Comparison of ENCODE assay signal across 27 cellular contexts in genomic region chr7:45151131-45151684, GRCh38. TPM values are rescaled to one million over a fixed set of nuclear protein-coding genes. Genes with fewer than 3 reads are reported as not detected.
DNase-seq lines count a peak whose midpoint lies in the region; TF ChIP-seq lines count a peak whose summit lies in the region.
"Had no signal": no experiment of that assay in that cellular context is flagged by ENCODE, and none has a peak within 500 bp of the region (broad histone marks: within the 10 kb centered on the region; RNA-seq: fewer than 3 reads in every experiment).

No MANE protein-coding gene starts in this region.

- peaks cover 0 to 10% (median 7%) of the 10 kb centered on the region in 6 donors for H3K4me1 ChIP-seq in spleen
- H3K4me1 ChIP-seq: Caco-2 had no signal

- intact Hi-C loops in CD14-positive monocyte (cut with micrococcal nuclease) (loop anchor here (10.0 kb wide), 1 partner anchor 704 kb away; no protein-coding TSS in a partner anchor), spleen (cut with DNase I; ENCODE audit: low total_unique reads) (loop anchor here (10.0 kb wide), 1 partner anchor 704 kb away; no protein-coding TSS in a partner anchor)

- 66 to 79% (median 73%) methylated on average over 9 of the region's 9 CpGs for WGBS in spleen, 5 donors

- no peaks in the 10 kb centered on the region for H3K9me3 Mint-ChIP-seq in CD14-positive monocyte
- H3K9me3 Mint-ChIP-seq: CD8-positive, alpha-beta T cell; IgD-negative memory B cell had no signal

- H3K27me3 Mint-ChIP-seq in CD14-positive monocyte (ENCODE audit: low read depth in 3 of 3), result peaks cover 5 to 16% (median 10%) of the 10 kb centered on the region in 3 donors

- H3K27me3 ChIP-seq in spleen (replicated peaks in 1 of 7), result peaks cover 0 to 35% (median 0%) of the 10 kb centered on the region in 7 donors

- DNase-seq in CD14-positive monocyte (ENCODE audit: low spot score) (peak; percentile 21), D341Med (ENCODE audit: low spot score) (peak; percentile 21), coronary artery (ENCODE audit: low spot score) (peak; percentile 59), spleen (peak; percentile 56), NOMO-1 (lab: John Stamatoyannopoulos, UW; ENCODE audit: unreplicated experiment in 2 of 2) (no peak), putamen (ENCODE audit: low spot score) (no peak)
- DNase-seq in stimulated activated CD4-positive, alpha-beta T cell treated with anti-CD3 and anti-CD28 coated beads, Interleukin-2, amount 100 ng/mL, for 48 hours, result no peak
- DNase-seq: C1 segment of cervical spinal cord; CD8-positive, alpha-beta T cell; DMS 273 treated with DMSO at 0.1 percent for 48 hours; DMS79; EL; GDM1; GOT3; HCEC 1CT; MM.1S; NCI-H2029; NCI-H446 treated with DMSO at 0.1 percent for 48 hours; NCI-H526; SIG-M5 had no signal

- H3K4me1 Mint-ChIP-seq in CD14-positive monocyte, result peaks cover 2% of the 10 kb centered on the region

- no peaks in the 10 kb centered on the region for H3K36me3 ChIP-seq in spleen

- TF ChIP-seq CTCF in CD14-positive monocyte (IDR thresholded peaks at IDR 0.05) (no peak), coronary artery (IDR thresholded peaks at IDR 0.05) (no peak), spleen (IDR thresholded peaks at IDR 0.05 in 8 of 11, conservative IDR thresholded peaks at IDR 0.05 in 3 of 11) (no peak)

- no peak overlapping the region for H3K27ac Mint-ChIP-seq in CD14-positive monocyte
- H3K27ac Mint-ChIP-seq: CD8-positive, alpha-beta T cell; IgD-negative memory B cell had no signal

- no peaks in the 10 kb centered on the region for H3K36me3 Mint-ChIP-seq in CD14-positive monocyte
- H3K36me3 Mint-ChIP-seq: CD8-positive, alpha-beta T cell had no signal

- H3K27ac ChIP-seq in coronary artery (no peak overlapping the region), spleen (no peak overlapping the region)
- H3K27ac ChIP-seq: KMS-11, SK-N-MC had no signal

- no peaks in the 10 kb centered on the region for H3K9me3 ChIP-seq in spleen
- H3K9me3 ChIP-seq: Caco-2 had no signal

- H3K4me3 ChIP-seq in coronary artery, result no peak overlapping the region
- no peak overlapping the region for H3K4me3 ChIP-seq in spleen
- H3K4me3 ChIP-seq: GM12878, SK-N-MC had no signal

- no peak for TF ChIP-seq POLR2A in spleen (IDR thresholded peaks at IDR 0.05)

- H3K4me3 Mint-ChIP-seq in CD14-positive monocyte, result no peak overlapping the region
- H3K4me3 Mint-ChIP-seq: CD8-positive, alpha-beta T cell; IgD-negative memory B cell had no signal

RNA-seq across cellular contexts. Expression of gene RAMP3, which starts 6.4 kb away (rescaled TPM):
- polyA plus RNA-seq in CD14-positive monocyte (not detected), spleen (10 to 100 TPM; 14.2 to 21.6 (median 18.9) TPM)
- total RNA-seq in spleen, result 10 to 100 TPM in 5 of 7 donors, 1 to 10 TPM in 2; 6.3 to 27.8 (median 11.8) TPM
- total RNA-seq: A673; Caco-2; CD8-positive, alpha-beta T cell; GM12878; OCI-LY7 had no signal
- polyA plus RNA-seq: GM12878, IgD-negative memory B cell had no signal

RNA-seq across cellular contexts. Expression of gene TBRG4, which starts 39.7 kb away (rescaled TPM):
- polyA plus RNA-seq in CD14-positive monocyte, result 10 to 100 TPM; 32.7 to 38.4 TPM
- total RNA-seq in spleen, result 10 to 100 TPM; 37.9 to 77.1 (median 67.4) TPM
- polyA plus RNA-seq in spleen, result 10 to 100 TPM; 42.9 to 59.9 (median 46.2) TPM

Comparison
In these comparisons a context has a peak if more than half of its experiments do, and no peak if none do; other contexts are left out.
1. DNase-seq: peak in CD14-positive monocyte (single experiment), D341Med (single experiment), coronary artery (single experiment) and spleen (single experiment); none in NOMO-1 (0 of 2), putamen (single experiment) and stimulated activated CD4-positive, alpha-beta T cell treated with anti-CD3 and anti-CD28 coated beads, Interleukin-2, amount 100 ng/mL, for 48 hours (0 of 2).
2. RNA of gene RAMP3, which starts 6.4 kb away (polyA plus RNA-seq): 14.2 to 21.6 TPM in spleen; not detected in CD14-positive monocyte; every median in the first group is over 10 times any median in the second.